In the genomic region with DNA sequence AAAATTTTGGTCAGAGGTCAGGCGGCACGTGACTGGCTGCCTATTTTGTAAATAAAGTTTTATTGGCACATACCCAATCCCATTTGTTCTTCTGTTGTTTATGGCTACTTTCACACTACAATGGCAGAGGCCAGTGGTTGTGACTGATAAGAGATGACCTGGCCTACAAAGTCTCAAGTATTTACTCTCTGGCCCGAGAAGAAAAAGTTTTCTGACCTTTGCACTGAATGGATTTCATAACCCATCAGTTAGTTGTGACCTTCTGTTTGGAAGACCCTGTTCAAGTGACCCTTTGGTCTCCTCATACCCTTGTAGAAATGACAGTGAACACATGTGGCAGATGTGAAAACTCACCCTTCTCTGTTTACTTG, we compare ENCODE assay signal across 20 cellular contexts.
DNase-seq lines count a peak whose midpoint lies in the region; ATAC-seq, FAIRE-seq and TF ChIP-seq lines count a peak whose summit lies in the region.
"Had no signal": no experiment of that assay in that cellular context is flagged by ENCODE, and none has a peak within 500 bp of the region (broad histone marks: within the 10 kb centered on the region; RNA-seq: fewer than 3 reads in every experiment).

No MANE protein-coding gene starts in this region.

- FAIRE-seq in small intestine (lab: Jason Lieb, UNC): no peak
- FAIRE-seq: A204.1, D721Med had no signal

- H3K4me1 ChIP-seq in RWPE2 (ENCODE audit: insufficient read depth, poor library complexity, severe bottlenecking) (peaks cover 27% of the 10 kb centered on the region), small intestine (ENCODE audit: control insufficient read depth in 2 of 2, insufficient read depth in 1 of 2, low read depth in 1 of 2, low read length in 1 of 2) (peaks cover 26 to 30% of the 10 kb centered on the region in 2 donors)

- POLR2A ChIA-PET in CD4-positive, alpha-beta T cell (lab: Charles Lee): no interaction called here

- H3K27ac Mint-ChIP-seq in CD4-positive, alpha-beta T cell: no peak overlapping the region

- H3K36me3 Mint-ChIP-seq in CD4-positive, alpha-beta T cell (ENCODE audit: low read depth): peaks cover 28% of the 10 kb centered on the region

- WGBS in small intestine, 3 donors: 47 to 59% (median 54%) methylated on average over 3 of the region's 3 CpGs

- no peak for ATAC-seq in RWPE2 (ENCODE audit: low read depth)
- no peak for ATAC-seq in CD4-positive, alpha-beta T cell (ENCODE audit: poor library complexity)
- ATAC-seq: Panc1 had no signal

- H3K9me3 ChIP-seq in RWPE2 (ENCODE audit: severe bottlenecking) (no peaks in the 10 kb centered on the region), small intestine (ENCODE audit: control insufficient read depth, low read depth) (no peaks in the 10 kb centered on the region)
- H3K9me3 ChIP-seq in CD4-positive, alpha-beta T cell (ENCODE audit: control insufficient read depth, low read length): no peaks in the 10 kb centered on the region
- H3K9me3 ChIP-seq: HAP-1 had no signal

- peak; percentile 17 for DNase-seq in activated CD8-positive, alpha-beta memory T cell treated with anti-CD3 and anti-CD28 coated beads for 24 hours
- no peak for DNase-seq in activated CD8-positive, alpha-beta memory T cell treated with anti-CD3 and anti-CD28 coated beads, Interleukin-2, amount 50 U/mL, for 48 hours
- DNase-seq in RWPE2 (ENCODE audit: low spot score): no peak
- DNase-seq in epithelial cell of prostate (ENCODE audit: low read depth, low spot score): no peak
- DNase-seq in small intestine: peak; percentile 55
- no peak for DNase-seq in CD4-positive, alpha-beta T cell
- no peak for DNase-seq in D341Med (ENCODE audit: low spot score)
- DNase-seq in NCI-H1436 treated with DMSO at 0.1 percent for 48 hours (lab: John Stamatoyannopoulos, UW): no peak
- DNase-seq: CD4-positive, alpha-beta memory T cell; DMS79 treated with DMSO at 0.1 percent for 48 hours; GDM1; NCI-H1092 treated with DMSO at 0.1 percent for 48 hours; NCI-H187; NCI-H446 treated with DMSO at 0.1 percent for 48 hours; NCI-H748 treated with DMSO at 0.1 percent for 48 hours; SHP77 treated with DMSO at 0.1 percent for 48 hours had no signal

- no peak overlapping the region for H3K4me3 Mint-ChIP-seq in CD4-positive, alpha-beta T cell

- TF ChIP-seq CTCF in RWPE2 (IDR thresholded peaks at IDR 0.05; ENCODE audit: poor library complexity, severe bottlenecking): no peak
- TF ChIP-seq CTCF in CD4-positive, alpha-beta T cell (IDR thresholded peaks at IDR 0.05): no peak

- H3K4me3 ChIP-seq in RWPE2 (ENCODE audit: severe bottlenecking): no peak overlapping the region
- no peak overlapping the region for H3K4me3 ChIP-seq in small intestine (ENCODE audit: low read depth in 1 of 2, low read length in 2 of 2)
- H3K4me3 ChIP-seq: HAP-1 had no signal

- CTCF ChIA-PET in CD4-positive, alpha-beta T cell (lab: Charles Lee): no interaction called here

- no peaks in the 10 kb centered on the region for H3K27me3 Mint-ChIP-seq in CD4-positive, alpha-beta T cell
- H3K27me3 Mint-ChIP-seq: CD4-positive, alpha-beta memory T cell had no signal

- no peaks in the 10 kb centered on the region for H3K9me3 Mint-ChIP-seq in CD4-positive, alpha-beta T cell

- no peaks in the 10 kb centered on the region for H3K27me3 ChIP-seq in RWPE2 (ENCODE audit: insufficient read depth, poor library complexity, severe bottlenecking)
- no peaks in the 10 kb centered on the region for H3K27me3 ChIP-seq in small intestine (ENCODE audit: control insufficient read depth in 2 of 2, insufficient read depth in 2 of 2, low read length in 2 of 2)
- H3K27me3 ChIP-seq in CD4-positive, alpha-beta T cell (ENCODE audit: control insufficient read depth, insufficient read depth, low read length): no peaks in the 10 kb centered on the region

- H3K27ac ChIP-seq in RWPE2 (ENCODE audit: poor library complexity, severe bottlenecking): peak overlapping the region; percentile 36
- H3K27ac ChIP-seq in epithelial cell of prostate: peak overlapping the region; percentile 47
- peak overlapping the region in 1 of 2 donors; percentile 14 for H3K27ac ChIP-seq in small intestine (ENCODE audit: low read depth in 1 of 2, low read length in 1 of 2)
- H3K27ac ChIP-seq in CD4-positive, alpha-beta T cell (ENCODE audit: low read depth, low read length): no peak overlapping the region

- intact Hi-C loops in CD4-positive, alpha-beta T cell (cut with DNase I, micrococcal nuclease): no loop called here

- no peaks in the 10 kb centered on the region for H3K36me3 ChIP-seq in RWPE2 (ENCODE audit: low read depth)
- no peaks in the 10 kb centered on the region for H3K36me3 ChIP-seq in small intestine (ENCODE audit: control insufficient read depth in 2 of 2, insufficient read depth in 2 of 2, low read length in 2 of 2)
- H3K36me3 ChIP-seq: HAP-1 had no signal

- peaks cover 91% of the 10 kb centered on the region for H3K4me1 Mint-ChIP-seq in CD4-positive, alpha-beta T cell (ENCODE audit: low read depth)

Comparison
In these comparisons a context has a peak if more than half of its experiments do, and no peak if none do; other contexts are left out.
1. DNase-seq: peak in activated CD8-positive, alpha-beta memory T cell treated with anti-CD3 and anti-CD28 coated beads for 24 hours (single experiment) and small intestine (single experiment); none in activated CD8-positive, alpha-beta memory T cell treated with anti-CD3 and anti-CD28 coated beads, Interleukin-2, amount 50 U/mL, for 48 hours (single experiment), RWPE2 (single experiment), epithelial cell of prostate (single experiment), CD4-positive, alpha-beta T cell (0 of 10), D341Med (single experiment) and NCI-H1436 treated with DMSO at 0.1 percent for 48 hours (single experiment).